Comparison of ENCODE assay signal across 1 cellular context in genomic region chr17:42421479-42422332, GRCh38.
TF ChIP-seq lines count a peak whose summit lies in the region.

No MANE protein-coding gene starts in this region.

TF ChIP-seq in GM23338, 12 proteins besides CTCF, POLR2A, EP300 and RAD21 (continued from another document):
- TF ChIP-seq ZNF462 (CRISPR knock-in tag; IDR thresholded peaks at IDR 0.05): no peak
- TF ChIP-seq REST (IDR thresholded peaks at IDR 0.05; ENCODE audit: unreplicated experiment): no peak
- TF ChIP-seq EZH2phosphoT487 (IDR thresholded peaks at IDR 0.05; ENCODE audit: unreplicated experiment): no peak
- TF ChIP-seq STAT1 (IDR thresholded peaks at IDR 0.05; ENCODE audit: unreplicated experiment): no peak
- no peak for TF ChIP-seq EZH2 (IDR thresholded peaks at IDR 0.05; ENCODE audit: low read depth, unreplicated experiment)
